ENCODE assay signal across 11 cellular contexts in genomic region chr15:97806731-97807130, GRCh38.
"Had no signal": no experiment of that assay in that cellular context is flagged by ENCODE, and none has a peak within 500 bp of the region (broad histone marks: within the 10 kb centered on the region; RNA-seq: fewer than 3 reads in every experiment).

No MANE protein-coding gene starts in this region.

- ATAC-seq: GM23338, HCT116 had no signal

- H3K4me3 ChIP-seq: GM23248, GM23338, HAP-1 had no signal

- DNase-seq: GM23248, GOT3, H7, H9, HCEC 1CT, HFFc6 had no signal

- H3K27ac Mint-ChIP-seq: GM23338, H9, HFFc6 had no signal

- H3K4me1 Mint-ChIP-seq: GM23338, H9 had no signal

- H3K4me1 ChIP-seq: HAP-1 had no signal

- H3K36me3 ChIP-seq: HAP-1 had no signal

- H3K9me3 ChIP-seq: HAP-1 had no signal

- FAIRE-seq: H1, H54 had no signal

- H3K4me3 Mint-ChIP-seq: GM23338, H9, HFFc6 had no signal

- H3K27ac ChIP-seq: GM23248 had no signal
